8 cellular contexts compared by ENCODE assay signal in genomic region chr20:8131598-8132014, GRCh38. TPM values are rescaled to one million over a fixed set of nuclear protein-coding genes. Genes with fewer than 3 reads are reported as not detected.
A peak's percentile ranks its signal among the peaks of the same experiment; 100 is the strongest.
DNase-seq lines count a peak whose midpoint lies in the region; ATAC-seq and TF ChIP-seq lines count a peak whose summit lies in the region.

No MANE protein-coding gene starts in this region.

- ATAC-seq in GM18873 (IDR thresholded peaks at IDR 0.05; ENCODE audit: low FRiP score, unreplicated experiment) = peak; percentile 15
- ATAC-seq in HG02678 (IDR thresholded peaks at IDR 0.05; ENCODE audit: unreplicated experiment) = peak; percentile 15
- ATAC-seq in GM18858 (IDR thresholded peaks at IDR 0.05; ENCODE audit: unreplicated experiment) = no peak

- H3K9me3 ChIP-seq in SK-N-SH = no peaks in the 10 kb centered on the region

- no peaks in the 10 kb centered on the region for H3K27me3 ChIP-seq in SK-N-SH (ENCODE audit: insufficient read depth)

- POLR2A ChIA-PET in SK-N-SH (lab: Yijun Ruan, JAX) = interaction anchor here (0.9 kb wide), 1 partner anchor 195 kb away, joined by 4 read pairs; no protein-coding TSS in a partner anchor
- POLR2A ChIA-PET in GM10248 (lab: Yijun Ruan, JAX) = no interaction called here

- peak overlapping the region; percentile 38 to 74; a peak in 3 of 4 replicates for H3K27ac ChIP-seq in SK-N-SH (ENCODE audit: low read depth in 2 of 2, low read length in 1 of 2)

- H3K36me3 ChIP-seq in SK-N-SH (replicated peaks in 1 of 2; ENCODE audit: control insufficient read depth in 1 of 2, insufficient read depth in 2 of 2, low read length in 1 of 2) = no peaks in the 10 kb centered on the region

- 21% methylated on average over 18 of the region's 18 CpGs for WGBS in SK-N-SH (ENCODE audit: low lambda C conversion rate)

- DNase-seq in SK-N-SH = no peak
- peak; percentile 51 for DNase-seq in fibroblast of villous mesenchyme (ENCODE audit: low read depth)
- peak; percentile 78 for DNase-seq in posterior vena cava (ENCODE audit: low spot score)
- no peak for DNase-seq in GM10248 (ENCODE audit: extremely low spot score)
- DNase-seq in D341Med (ENCODE audit: low spot score) = no peak

- H3F3A ChIP-seq in SK-N-SH (replicated peaks; ENCODE audit: insufficient read depth) = no peaks in the 10 kb centered on the region

- no peak for TF ChIP-seq EP300 in SK-N-SH (IDR thresholded peaks at IDR 0.05; ENCODE audit: borderline replicate concordance in 1 of 2, low read depth in 1 of 2, low read length in 1 of 2)

- H2AFZ ChIP-seq in SK-N-SH (ENCODE audit: low read depth) = peak overlapping the region; percentile 95

- H3K9me2 ChIP-seq in SK-N-SH = no peaks in the 10 kb centered on the region

- peaks cover 44% of the 10 kb centered on the region for H3K79me2 ChIP-seq in SK-N-SH (ENCODE audit: insufficient read depth)

- H3K4me3 ChIP-seq in SK-N-SH (ENCODE audit: low read depth in 2 of 2, low read length in 1 of 2) (peak overlapping the region; percentile 82 to 84), fibroblast of villous mesenchyme (ENCODE audit: low read depth, low read length) (peak overlapping the region; percentile 60)

- no peak for TF ChIP-seq CTCF in SK-N-SH (IDR thresholded peaks at IDR 0.05)
- no peak for TF ChIP-seq CTCF in fibroblast of villous mesenchyme (IDR thresholded peaks at IDR 0.05; ENCODE audit: insufficient read depth, low read depth, low read length)
- TF ChIP-seq CTCF in GM10248 (IDR thresholded peaks at IDR 0.05; ENCODE audit: control extremely low read depth, extremely low read depth, low read depth, missing control alignments) = no peak

- peaks cover 18 to 19% of the 10 kb centered on the region in 2 experiments; a peak in 3 of 4 replicates for H3K4me1 ChIP-seq in SK-N-SH (ENCODE audit: control insufficient read depth in 1 of 2, insufficient read depth in 2 of 2, low read depth in 1 of 2, low read length in 1 of 2)

- no peaks in the 10 kb centered on the region; the same call in 1 of the 2 replicates for H4K20me1 ChIP-seq in SK-N-SH (ENCODE audit: insufficient read depth)

- H3K9ac ChIP-seq in SK-N-SH = peak overlapping the region; percentile 44; the same call in 1 of the 2 replicates

- intact Hi-C loops in posterior vena cava (cut with DNase I) = loop anchor here in 1 of 2 donors (5.0 kb wide), 2 partner anchors 256 to 591 kb away; no protein-coding TSS in a partner anchor

- peak overlapping the region; percentile 82 for H3K4me2 ChIP-seq in SK-N-SH

- CTCF ChIA-PET in SK-N-SH (lab: Yijun Ruan, JAX) = interaction anchor here (0.6 to 20.5 kb wide), 24 partner anchors 9 to 629 kb away, joined by 3 to 269 read pairs (median 4); no protein-coding TSS in a partner anchor
- CTCF ChIA-PET in GM10248 (lab: Yijun Ruan, JAX) = interaction anchor here (0.6 to 3.1 kb wide), 7 partner anchors 10 to 590 kb away, joined by 3 to 34 read pairs (median 3); no protein-coding TSS in a partner anchor

- no peak for TF ChIP-seq RAD21 in SK-N-SH (IDR thresholded peaks at IDR 0.05; ENCODE audit: low read length)

TF ChIP-seq in SK-N-SH, 30 proteins besides CTCF, POLR2A, EP300 and RAD21:
- TF ChIP-seq, protein P1, sequence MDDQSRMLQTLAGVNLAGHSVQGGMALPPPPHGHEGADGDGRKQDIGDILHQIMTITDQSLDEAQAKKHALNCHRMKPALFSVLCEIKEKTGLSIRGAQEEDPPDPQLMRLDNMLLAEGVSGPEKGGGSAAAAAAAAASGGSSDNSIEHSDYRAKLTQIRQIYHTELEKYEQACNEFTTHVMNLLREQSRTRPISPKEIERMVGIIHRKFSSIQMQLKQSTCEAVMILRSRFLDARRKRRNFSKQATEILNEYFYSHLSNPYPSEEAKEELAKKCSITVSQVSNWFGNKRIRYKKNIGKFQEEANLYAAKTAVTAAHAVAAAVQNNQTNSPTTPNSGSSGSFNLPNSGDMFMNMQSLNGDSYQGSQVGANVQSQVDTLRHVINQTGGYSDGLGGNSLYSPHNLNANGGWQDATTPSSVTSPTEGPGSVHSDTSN (IDR thresholded peaks at IDR 0.05) = no peak
- TF ChIP-seq TAF1 (IDR thresholded peaks at IDR 0.05; ENCODE audit: borderline replicate concordance, low read depth, low read length) = no peak
- no peak for TF ChIP-seq EZH2phosphoT487 (IDR thresholded peaks at IDR 0.05; ENCODE audit: borderline replicate concordance, low read depth)
- TF ChIP-seq SIN3A (IDR thresholded peaks at IDR 0.05; ENCODE audit: borderline replicate concordance, low read depth, low read length) = no peak
- no peak for TF ChIP-seq RXRA (IDR thresholded peaks at IDR 0.05; ENCODE audit: borderline replicate concordance, low read depth)
- no peak for TF ChIP-seq TCF12 (IDR thresholded peaks at IDR 0.05)
- no peak for TF ChIP-seq GATA2 (CRISPR knock-in tag; IDR thresholded peaks at IDR 0.05)
- no peak for TF ChIP-seq NRF1 (IDR thresholded peaks at IDR 0.05; ENCODE audit: low read depth, low read length)
- TF ChIP-seq, protein P2, sequence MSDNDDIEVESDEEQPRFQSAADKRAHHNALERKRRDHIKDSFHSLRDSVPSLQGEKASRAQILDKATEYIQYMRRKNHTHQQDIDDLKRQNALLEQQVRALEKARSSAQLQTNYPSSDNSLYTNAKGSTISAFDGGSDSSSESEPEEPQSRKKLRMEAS (IDR thresholded peaks at IDR 0.05; ENCODE audit: low read depth) = no peak
- TF ChIP-seq POLR2AphosphoS5 (IDR thresholded peaks at IDR 0.05; ENCODE audit: low read depth, low read length) = no peak
- no peak for TF ChIP-seq ELF1 (IDR thresholded peaks at IDR 0.05)

RNA-seq across cellular contexts. Expression of gene PLCB1, which starts 0.5 kb away (rescaled TPM):
- 10.5 and 13.0 TPM in 2 replicates for polyA plus RNA-seq in SK-N-SH (2012; rRNA removed)
- polyA plus RNA-seq in SK-N-SH (2012; cell fraction: cytosol; rRNA removed) = 14.4 and 19.7 TPM in 2 replicates
- 8.6 and 13.2 TPM in 2 replicates for polyA plus RNA-seq in SK-N-SH (2012; cell fraction: nucleus; rRNA removed)
- total RNA-seq in fibroblast of villous mesenchyme (19.0 and 35.4 TPM in 2 replicates), posterior vena cava (10 to 100 TPM; 16.9 to 20.8 TPM)

Comparison
In these comparisons a context has a peak if more than half of its experiments do, and no peak if none do; other contexts are left out.
1. DNase-seq: peak in fibroblast of villous mesenchyme (single experiment) and posterior vena cava (single experiment); none in SK-N-SH (single experiment), GM10248 (single experiment) and D341Med (single experiment).